Comparison of ENCODE assay signal across 2 cellular contexts in the genomic region with DNA sequence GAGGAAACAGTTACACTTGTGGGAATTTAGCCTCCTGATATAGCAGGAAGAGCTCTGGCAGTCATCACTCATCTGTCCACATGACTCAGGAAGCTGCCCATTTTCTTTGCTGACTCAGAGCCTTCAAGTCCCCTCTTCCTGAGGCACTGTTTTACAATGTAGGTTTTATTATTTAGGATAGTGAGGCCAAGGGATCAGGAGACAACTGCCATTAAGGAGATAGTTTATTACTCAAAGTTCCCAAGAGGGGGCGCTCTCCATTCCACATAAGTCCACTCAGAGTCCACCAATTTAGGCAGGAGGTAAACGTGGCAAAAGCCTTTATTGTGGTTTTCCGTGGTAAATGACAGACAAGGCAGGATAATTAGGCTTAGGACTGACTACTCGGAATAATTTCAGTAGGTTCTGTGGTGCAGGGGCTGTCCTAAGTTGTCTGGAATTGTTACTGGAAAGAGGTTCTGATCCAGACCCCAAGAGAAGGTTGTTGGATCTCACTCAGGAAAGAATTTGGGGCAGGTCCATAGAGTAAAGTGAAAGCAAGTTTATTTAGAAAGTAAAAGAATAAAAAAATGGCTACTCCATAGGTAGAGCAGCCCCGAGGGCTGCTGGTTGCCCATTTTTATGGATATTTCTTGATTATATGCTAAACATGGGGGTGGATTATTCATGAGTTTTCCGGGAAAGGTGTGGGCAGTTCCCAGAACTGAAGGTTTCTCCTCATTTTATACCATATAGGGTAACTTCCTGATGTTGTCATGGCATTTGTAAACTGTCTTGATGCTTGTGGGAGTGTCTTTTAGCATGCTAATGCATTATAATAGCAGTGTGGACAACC.
TF ChIP-seq lines count a peak whose summit lies in the region.

No MANE protein-coding gene starts in this region.

TF ChIP-seq in SK-N-SH, 30 proteins besides CTCF, POLR2A, EP300 and RAD21 (continued from another document):
- TF ChIP-seq, protein P1, sequence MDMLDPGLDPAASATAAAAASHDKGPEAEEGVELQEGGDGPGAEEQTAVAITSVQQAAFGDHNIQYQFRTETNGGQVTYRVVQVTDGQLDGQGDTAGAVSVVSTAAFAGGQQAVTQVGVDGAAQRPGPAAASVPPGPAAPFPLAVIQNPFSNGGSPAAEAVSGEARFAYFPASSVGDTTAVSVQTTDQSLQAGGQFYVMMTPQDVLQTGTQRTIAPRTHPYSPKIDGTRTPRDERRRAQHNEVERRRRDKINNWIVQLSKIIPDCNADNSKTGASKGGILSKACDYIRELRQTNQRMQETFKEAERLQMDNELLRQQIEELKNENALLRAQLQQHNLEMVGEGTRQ (IDR thresholded peaks at IDR 0.05; ENCODE audit: borderline replicate concordance, low read depth, low read length) = no peak
- TF ChIP-seq, protein P2, sequence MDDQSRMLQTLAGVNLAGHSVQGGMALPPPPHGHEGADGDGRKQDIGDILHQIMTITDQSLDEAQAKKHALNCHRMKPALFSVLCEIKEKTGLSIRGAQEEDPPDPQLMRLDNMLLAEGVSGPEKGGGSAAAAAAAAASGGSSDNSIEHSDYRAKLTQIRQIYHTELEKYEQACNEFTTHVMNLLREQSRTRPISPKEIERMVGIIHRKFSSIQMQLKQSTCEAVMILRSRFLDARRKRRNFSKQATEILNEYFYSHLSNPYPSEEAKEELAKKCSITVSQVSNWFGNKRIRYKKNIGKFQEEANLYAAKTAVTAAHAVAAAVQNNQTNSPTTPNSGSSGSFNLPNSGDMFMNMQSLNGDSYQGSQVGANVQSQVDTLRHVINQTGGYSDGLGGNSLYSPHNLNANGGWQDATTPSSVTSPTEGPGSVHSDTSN (IDR thresholded peaks at IDR 0.05) = peak; percentile 70

TF ChIP-seq in SK-N-SH treated with all-trans-retinoic acid at 6 μM for 48 hours, 23 proteins besides CTCF, POLR2A, EP300 and RAD21 (continued from another document):
- TF ChIP-seq, protein P3, sequence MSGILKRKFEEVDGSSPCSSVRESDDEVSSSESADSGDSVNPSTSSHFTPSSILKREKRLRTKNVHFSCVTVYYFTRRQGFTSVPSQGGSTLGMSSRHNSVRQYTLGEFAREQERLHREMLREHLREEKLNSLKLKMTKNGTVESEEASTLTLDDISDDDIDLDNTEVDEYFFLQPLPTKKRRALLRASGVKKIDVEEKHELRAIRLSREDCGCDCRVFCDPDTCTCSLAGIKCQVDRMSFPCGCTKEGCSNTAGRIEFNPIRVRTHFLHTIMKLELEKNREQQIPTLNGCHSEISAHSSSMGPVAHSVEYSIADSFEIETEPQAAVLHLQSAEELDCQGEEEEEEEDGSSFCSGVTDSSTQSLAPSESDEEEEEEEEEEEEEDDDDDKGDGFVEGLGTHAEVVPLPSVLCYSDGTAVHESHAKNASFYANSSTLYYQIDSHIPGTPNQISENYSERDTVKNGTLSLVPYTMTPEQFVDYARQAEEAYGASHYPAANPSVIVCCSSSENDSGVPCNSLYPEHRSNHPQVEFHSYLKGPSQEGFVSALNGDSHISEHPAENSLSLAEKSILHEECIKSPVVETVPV (CRISPR knock-in tag; IDR thresholded peaks at IDR 0.05) = no peak
- TF ChIP-seq BACH2 (CRISPR knock-in tag; IDR thresholded peaks at IDR 0.05; ENCODE audit: borderline replicate concordance) (no peak), ESRRG (CRISPR knock-in tag; IDR thresholded peaks at IDR 0.05) (no peak), ZNF70 (CRISPR knock-in tag; IDR thresholded peaks at IDR 0.05) (no peak), ZNF8 (CRISPR knock-in tag; IDR thresholded peaks at IDR 0.05) (no peak), ISL1 (CRISPR knock-in tag; IDR thresholded peaks at IDR 0.05) (no peak)
